Comparison of ENCODE assay signal across 15 cellular contexts in the genomic region with DNA sequence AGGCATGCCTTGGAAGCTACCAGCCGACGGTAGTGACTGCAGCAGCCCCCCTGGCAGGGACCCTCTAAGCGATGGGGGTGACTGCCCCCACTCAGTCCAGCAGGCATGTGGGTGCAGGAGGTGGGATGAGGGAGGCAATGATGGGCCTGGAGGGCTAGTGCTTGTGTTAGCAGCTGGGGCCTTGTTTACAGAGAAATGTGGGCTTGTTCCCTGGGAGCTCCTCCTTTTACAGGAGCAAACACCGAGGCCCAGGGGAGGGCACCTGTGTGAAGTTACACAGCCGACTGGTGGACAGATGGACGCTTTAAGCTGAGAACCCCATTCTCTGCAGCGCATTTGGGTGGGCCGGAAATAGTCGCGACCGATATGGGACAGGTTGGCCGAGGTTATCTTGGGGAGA.
"Had no signal": no experiment of that assay in that cellular context is flagged by ENCODE, and none has a peak within 500 bp of the region (broad histone marks: within the 10 kb centered on the region; RNA-seq: fewer than 3 reads in every experiment).

No MANE protein-coding gene starts in this region.

- H3K4me1 Mint-ChIP-seq: activated CD4-positive, alpha-beta T cell treated with anti-CD3 and anti-CD28 coated beads, Interleukin-2, amount 10 ng/mL, durations not matched to agents 7 days and 5 days; memory B cell; nephron; stimulated activated memory B cell treated with anti-CD40 and anti-IgM and Interleukin-4, amounts not matched to agents 10 μg/mL and 1 μg/mL and 100 μg/mL, for 72 hours had no signal

- H3K27me3 ChIP-seq: brain microvascular endothelial cell, gastrocnemius medialis, heart right ventricle, transverse colon had no signal

- H3K4me1 ChIP-seq: transverse colon had no signal

- DNase-seq: activated CD4-positive, alpha-beta T cell treated with anti-CD3 and anti-CD28 coated beads, Interleukin-2, amount 10 ng/mL, durations not matched to agents 7 days and 5 days; activated CD4-positive, CD25-positive, alpha-beta regulatory T cell; activated naive CD4-positive, alpha-beta T cell treated with Interleukin-2 at 50 U/mL for 16 hours; anterior cingulate cortex; brain microvascular endothelial cell; gastrocnemius medialis; heart right ventricle; stimulated activated CD4-positive, alpha-beta T cell treated with anti-CD3 and anti-CD28 coated beads, Interleukin-12 subunit alpha, Interleukin-12 subunit beta, amount 100 ng/mL, for 4 hours; SW 1271; transverse colon had no signal

- H3K27ac ChIP-seq: brain microvascular endothelial cell, epithelial cell of prostate, gastrocnemius medialis, heart right ventricle, transverse colon had no signal

- H3K4me3 ChIP-seq: gastrocnemius medialis, heart right ventricle, transverse colon had no signal

- H3K4me3 Mint-ChIP-seq: activated CD4-positive, alpha-beta T cell treated with anti-CD3 and anti-CD28 coated beads, Interleukin-2, amount 10 ng/mL, durations not matched to agents 7 days and 5 days; activated T-helper 1 cell treated with anti-CD3 and anti-CD28 coated beads, Interleukin-12 subunit alpha, Interleukin-12 subunit beta, Interleukin-2, Interleukin-4 antibody, amounts not matched to agents 30 ng/mL and 10 ng/mL and 1 ng/mL, durations not matched to agents 14 hours and 24 hours and 36 hours; memory B cell; nephron; stimulated activated memory B cell treated with anti-CD40 and anti-IgM and Interleukin-4, amounts not matched to agents 10 μg/mL and 1 μg/mL and 100 μg/mL, for 72 hours had no signal

- H3K36me3 ChIP-seq: brain microvascular endothelial cell, gastrocnemius medialis, heart right ventricle, transverse colon had no signal

- H3K9me3 ChIP-seq: gastrocnemius medialis, transverse colon had no signal

- H3K27ac Mint-ChIP-seq: activated CD4-positive, alpha-beta T cell treated with anti-CD3 and anti-CD28 coated beads, Interleukin-2, amount 10 ng/mL, durations not matched to agents 7 days and 5 days; activated T-helper 1 cell treated with anti-CD3 and anti-CD28 coated beads, Interleukin-12 subunit alpha, Interleukin-12 subunit beta, Interleukin-2, Interleukin-4 antibody, amounts not matched to agents 30 ng/mL and 10 ng/mL and 1 ng/mL, durations not matched to agents 14 hours and 24 hours and 36 hours; memory B cell; nephron; stimulated activated memory B cell treated with anti-CD40 and anti-IgM and Interleukin-4, amounts not matched to agents 10 μg/mL and 1 μg/mL and 100 μg/mL, for 72 hours had no signal

- H3K36me3 Mint-ChIP-seq: memory B cell; stimulated activated memory B cell treated with anti-CD40 and anti-IgM and Interleukin-4, amounts not matched to agents 10 μg/mL and 1 μg/mL and 100 μg/mL, for 72 hours had no signal

- ATAC-seq: gastrocnemius medialis; heart right ventricle; stimulated activated memory B cell treated with anti-CD40 and anti-IgM and Interleukin-4, amounts not matched to agents 10 μg/mL and 1 μg/mL and 100 μg/mL, for 72 hours had no signal
